9 cellular contexts compared by ENCODE assay signal in genomic region chr11:86670179-86670578, GRCh38. TPM values are rescaled to one million over a fixed set of nuclear protein-coding genes. Genes with fewer than 3 reads are reported as not detected.
DNase-seq lines count a peak whose midpoint lies in the region; ATAC-seq and TF ChIP-seq lines count a peak whose summit lies in the region.
"Had no signal": no experiment of that assay in that cellular context is flagged by ENCODE, and none has a peak within 500 bp of the region (broad histone marks: within the 10 kb centered on the region; RNA-seq: fewer than 3 reads in every experiment).

No MANE protein-coding gene starts in this region.

- no peak overlapping the region for H3K4me2 ChIP-seq in IMR-90 (ENCODE audit: low read depth, low read length)

- in situ Hi-C loops in IMR-90 (cut with MboI; ENCODE audit: low sequenced_read_pairs) = loop anchor here (5.0 kb wide), 1 partner anchor 132 kb away; the partner anchor contains the start of gene PRSS23

- ATAC-seq in IMR-90 (ENCODE audit: low read depth) (no peak), HG02938 (IDR thresholded peaks at IDR 0.05; ENCODE audit: unreplicated experiment) (no peak)

- H3K56ac ChIP-seq in IMR-90 (ENCODE audit: extremely low read depth, insufficient read depth, low read length) = no peak overlapping the region

- H2BK5ac ChIP-seq in IMR-90 (ENCODE audit: low read depth, low read length, poor library complexity, severe bottlenecking) = no peak overlapping the region

- H3K4ac ChIP-seq in IMR-90 (ENCODE audit: low read depth, low read length) = no peak overlapping the region

- no peak overlapping the region for H3K27ac ChIP-seq in IMR-90 (ENCODE audit: insufficient read depth, low read length)

- H3K9me3 ChIP-seq in IMR-90 (ENCODE audit: control insufficient read depth, insufficient read depth, low read length) (no peaks in the 10 kb centered on the region), endocrine pancreas (ENCODE audit: control insufficient read depth, low read length) (no peaks in the 10 kb centered on the region)

- no peak overlapping the region for H2BK15ac ChIP-seq in IMR-90 (ENCODE audit: low read depth, low read length)

- no peak overlapping the region for H3K4me3 ChIP-seq in IMR-90 (ENCODE audit: insufficient read depth, low read depth, low read length)
- H3K4me3 ChIP-seq in endocrine pancreas (ENCODE audit: control insufficient read depth, insufficient read depth, low read length) = peak overlapping the region; percentile 94
- peak overlapping the region; percentile 66 for H3K4me3 ChIP-seq in retinal pigment epithelial cell (ENCODE audit: low read length)

- H4K91ac ChIP-seq in IMR-90 (ENCODE audit: insufficient read depth, low read depth, low read length) = no peak overlapping the region

- no peak overlapping the region for H2AK9ac ChIP-seq in IMR-90 (replicated peaks; ENCODE audit: low read depth, low read length, poor library complexity)

- no peaks in the 10 kb centered on the region for H4K20me1 ChIP-seq in IMR-90 (ENCODE audit: insufficient read depth, low read length)

- H3K18ac ChIP-seq in IMR-90 (ENCODE audit: low read depth, low read length) = no peak overlapping the region

- TF ChIP-seq POLR2A in IMR-90 (IDR thresholded peaks at IDR 0.05; ENCODE audit: low read depth, low read length) = no peak

- intact Hi-C loops in IMR-90 (cut with micrococcal nuclease) = loop anchor here (2.0 to 10.0 kb wide), 4 partner anchors 61 to 245 kb away; no protein-coding TSS in a partner anchor

- peak overlapping the region; percentile 1; the same call in 1 of the 2 replicates for H2BK120ac ChIP-seq in IMR-90 (ENCODE audit: low read depth, low read length)

- peak overlapping the region; percentile 87; the same call in 1 of the 2 replicates for H3K23ac ChIP-seq in IMR-90 (ENCODE audit: low read depth, low read length)

- H2AFZ ChIP-seq in IMR-90 (replicated peaks; ENCODE audit: low read length, poor library complexity) = no peak overlapping the region

- no peaks in the 10 kb centered on the region; the same call in 1 of the 2 replicates for H3K9me1 ChIP-seq in IMR-90 (ENCODE audit: insufficient read depth, low read length)

- H3K36me3 ChIP-seq in IMR-90 (ENCODE audit: control insufficient read depth, insufficient read depth, low read length) (no peaks in the 10 kb centered on the region), endocrine pancreas (ENCODE audit: control insufficient read depth, insufficient read depth, low read length) (no peaks in the 10 kb centered on the region)

- POLR2A ChIA-PET in IMR-90 (lab: Charles Lee; ENCODE audit: unreplicated experiment) (no interaction called here), HEK293T (lab: Yijun Ruan, JAX) (no interaction called here)

- no TSS peak for BruUV-seq in IMR-90 (replicated peaks; lab: Mats Ljungman, UMichigan)

- dilution Hi-C loops in IMR-90 (cut with HindIII; ENCODE audit: low sequenced_read_pairs, unreplicated experiment) = no loop called here

- TF ChIP-seq CTCF in IMR-90 (conservative IDR thresholded peaks at IDR 0.05; ENCODE audit: low read depth, low read length) (no peak), retinal pigment epithelial cell (conservative IDR thresholded peaks at IDR 0.05; ENCODE audit: low read depth, low read length) (no peak)

- DNase-seq in IMR-90 (peak; percentile 43), RPMI7951 (ENCODE audit: low read depth) (peak; percentile 80), retinal pigment epithelial cell (ENCODE audit: low read depth) (no peak), HEK293T (ENCODE audit: extremely low spot score) (no peak), Ammon's horn (ENCODE audit: low spot score) (no peak)
- DNase-seq: activated T-cell treated with anti-CD3 and anti-CD28 coated beads for 4 hours, occipital lobe had no signal

- peaks cover 0 to 5% of the 10 kb centered on the region in 2 experiments; a peak in 2 of 4 replicates for H3K79me1 ChIP-seq in IMR-90 (ENCODE audit: low read depth in 1 of 2, low read length in 2 of 2)

- 0 out of 2 replicates have a peak overlapping the region, but pooled peaks have one; percentile 23 for H3K14ac ChIP-seq in IMR-90 (replicated peaks; ENCODE audit: low read depth, low read length)

- no CpG with 5 or more reads among the region's 5 CpGs for WGBS in IMR-90 (ENCODE audit: extremely low coverage in 2 of 2, insufficient read length in 1 of 2), 2 experiments

- H2BK20ac ChIP-seq in IMR-90 (ENCODE audit: low read depth, low read length) = no peak overlapping the region

- no peak overlapping the region for H2AK5ac ChIP-seq in IMR-90 (ENCODE audit: low read depth, low read length)

- H3K27me3 ChIP-seq in IMR-90 (ENCODE audit: control insufficient read depth, insufficient read depth, low read length) (no peaks in the 10 kb centered on the region), endocrine pancreas (ENCODE audit: control insufficient read depth, insufficient read depth, low read length) (no peaks in the 10 kb centered on the region)

- TF ChIP-seq RAD21 in IMR-90 (IDR thresholded peaks at IDR 0.05; ENCODE audit: low read length) = no peak

- H3K9ac ChIP-seq in IMR-90 (ENCODE audit: low read depth, low read length) (no peak overlapping the region), endocrine pancreas (ENCODE audit: control insufficient read depth, insufficient read depth, low read length) (no peak overlapping the region)

- H4K5ac ChIP-seq in IMR-90 (ENCODE audit: low read depth, low read length) = no peak overlapping the region

- CTCF ChIA-PET in IMR-90 (lab: Yijun Ruan, JAX) (interaction anchor here (1.2 to 1.7 kb wide), 2 partner anchors 62 to 129 kb away, joined by 3 to 7 read pairs; no protein-coding TSS in a partner anchor), HEK293T (lab: Yijun Ruan, JAX) (no interaction called here)

- H3K4me1 ChIP-seq in IMR-90 (ENCODE audit: control insufficient read depth, insufficient read depth, low read length) (0 out of 2 replicates have a peak, but pooled peaks cover 2% of the 10 kb centered on the region), endocrine pancreas (ENCODE audit: control insufficient read depth, insufficient read depth, low read length) (no peaks in the 10 kb centered on the region)

- H4K8ac ChIP-seq in IMR-90 (ENCODE audit: low read depth in 2 of 2, low read length in 2 of 2) = no peak overlapping the region

TF ChIP-seq in IMR-90, 13 proteins besides CTCF, POLR2A, EP300 and RAD21:
- no peak for TF ChIP-seq NFE2L2 (IDR thresholded peaks at IDR 0.05; ENCODE audit: low read depth, low read length)
- peak; percentile 33; the same call in 1 of the 2 replicates for TF ChIP-seq CEBPB (IDR thresholded peaks at IDR 0.05; ENCODE audit: low read depth, low read length)
TF ChIP-seq in IMR-90: peak in this region for 1.

TF ChIP-seq in HEK293T, 16 proteins besides CTCF, POLR2A, EP300 and RAD21:
- TF ChIP-seq HDGF (IDR thresholded peaks at IDR 0.05; ENCODE audit: borderline replicate concordance) (no peak), SP1 (IDR thresholded peaks at IDR 0.05) (no peak), TARDBP (IDR thresholded peaks at IDR 0.05) (no peak), SUZ12 (IDR thresholded peaks at IDR 0.05) (no peak), BHLHE40 (IDR thresholded peaks at IDR 0.05; ENCODE audit: borderline replicate concordance) (no peak), NFRKB (IDR thresholded peaks at IDR 0.05) (no peak), ZNF384 (IDR thresholded peaks at IDR 0.05) (no peak), LEF1 (IDR thresholded peaks at IDR 0.05; ENCODE audit: borderline replicate concordance) (no peak), CTBP1 (IDR thresholded peaks at IDR 0.05; ENCODE audit: borderline replicate concordance) (no peak)

RNA-seq across cellular contexts. Expression of gene ME3, which starts 2.2 kb away (rescaled TPM):
- 9.0 and 9.2 TPM in 2 replicates for total RNA-seq in IMR-90 (2012; rRNA removed)
- 7.8 and 10.1 TPM in 2 replicates for polyA plus RNA-seq in IMR-90 (2012; rRNA removed)
- 2.9 and 5.5 TPM in 2 replicates for polyA plus RNA-seq in IMR-90 (2012; cell fraction: cytosol; rRNA removed)
- 39.5 and 39.7 TPM in 2 replicates for polyA plus RNA-seq in IMR-90 (2012; cell fraction: nucleus; rRNA removed; ENCODE audit: low replicate concordance)
- total RNA-seq in RPMI7951 (2014; rRNA removed; shearing (Covaris generic)) = 2.8 and 5.5 TPM in 2 replicates

Comparison
In these comparisons a context has a peak if more than half of its experiments do, and no peak if none do; other contexts are left out.
1. DNase-seq: peak in IMR-90 (single experiment) and RPMI7951 (single experiment); none in retinal pigment epithelial cell (single experiment), HEK293T (single experiment) and Ammon's horn (single experiment).